Comparison of ENCODE assay signal across 8 cellular contexts in the genomic region with DNA sequence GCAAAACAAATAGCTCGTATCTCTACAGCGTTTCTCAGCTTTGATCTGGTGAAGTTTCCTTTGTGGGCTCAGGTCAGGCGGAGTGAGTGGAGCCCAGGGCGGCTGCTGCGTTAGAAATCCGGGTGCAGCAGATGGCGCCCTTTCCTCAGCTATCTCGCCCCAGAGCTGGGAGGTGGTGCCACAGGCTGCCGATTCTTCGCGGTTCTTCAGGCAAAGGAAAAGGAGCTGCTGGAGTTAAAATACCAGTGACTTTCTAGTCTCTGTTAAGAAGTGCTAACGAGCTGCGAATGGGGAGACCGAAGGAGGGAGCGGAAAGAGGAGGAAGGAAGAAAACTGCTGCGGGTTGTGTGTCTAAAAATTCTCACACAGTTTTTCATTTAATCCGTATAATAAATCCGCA.
DNase-seq lines count a peak whose midpoint lies in the region; ATAC-seq, FAIRE-seq and TF ChIP-seq lines count a peak whose summit lies in the region.

No MANE protein-coding gene starts in this region.

- ATAC-seq in right lobe of liver, result peak; percentile 100

- intact Hi-C loops in right lobe of liver (cut with DNase I), result no loop called here

- H3K9me3 ChIP-seq in right lobe of liver, result no peaks in the 10 kb centered on the region

- H3K4me3 ChIP-seq in right lobe of liver, result peak overlapping the region in 1 of 3 donors; percentile 24

- H3K27me3 ChIP-seq in right lobe of liver, result no peaks in the 10 kb centered on the region

- peaks cover 0 to 4% (median 0%) of the 10 kb centered on the region in 4 donors for H3K4me1 ChIP-seq in right lobe of liver

- peak; percentile 100 for FAIRE-seq in G401.6 (lab: Jason Lieb, UNC)

- no peaks in the 10 kb centered on the region for H3K36me3 ChIP-seq in right lobe of liver

- no peak overlapping the region for H3K27ac ChIP-seq in right lobe of liver

- TF ChIP-seq CTCF in LNCAP (IDR thresholded peaks at IDR 0.05), result peak; percentile 79
- TF ChIP-seq CTCF in right lobe of liver (IDR thresholded peaks at IDR 0.05), result peak; percentile 68 to 91 (median 81)

- peak; percentile 57 for DNase-seq in H4 (ENCODE audit: low spot score)
- peak; percentile 54 for DNase-seq in activated CD4-positive, CD25-positive, alpha-beta regulatory T cell treated with anti-CD3 and anti-CD28 coated beads, Interleukin-2, amount 50 U/mL, for 72 hours
- DNase-seq in cerebellum (ENCODE audit: low spot score), result peak; percentile 71
- DNase-seq in right lobe of liver, result peak; percentile 74 to 80 (median 80)
- DNase-seq in stimulated activated CD4-positive, alpha-beta T cell treated with anti-CD3 and anti-CD28 coated beads, TNF-alpha, amount 100 ng/mL, for 48 hours (ENCODE audit: low read depth in 3 of 3), result peak; percentile 43 to 53 (median 46)
- DNase-seq in dedifferentiated amniotic fluid mesenchymal stem cell (ENCODE audit: extremely low spot score), result no peak

- TF ChIP-seq POLR2A in right lobe of liver (IDR thresholded peaks at IDR 0.05), result no peak

- 4% methylated on average over 18 of the region's 18 CpGs for WGBS in right lobe of liver (ENCODE audit: insufficient coverage, low coverage, low lambda C conversion rate, missing lambda C conversion rate)
